ENCODE assay signal across 9 cellular contexts in genomic region chr11:34468209-34468841, GRCh38. TPM values are rescaled to one million over a fixed set of nuclear protein-coding genes. Genes with fewer than 3 reads are reported as not detected.
DNase-seq lines count a peak whose midpoint lies in the region; ATAC-seq, FAIRE-seq and TF ChIP-seq lines count a peak whose summit lies in the region.
"Had no signal": no experiment of that assay in that cellular context is flagged by ENCODE, and none has a peak within 500 bp of the region (broad histone marks: within the 10 kb centered on the region; RNA-seq: fewer than 3 reads in every experiment).

No MANE protein-coding gene starts in this region.

- intact Hi-C loops in activated B cell treated with CpG ODN at 0.5 μM for 24 hours (cut with micrococcal nuclease) (loop anchor here (1.0 to 10.0 kb wide), 5 partner anchors 30 to 471 kb away; partner anchors contain the start of gene CAT), tibial artery (cut with DNase I; ENCODE audit: low total_unique reads) (no loop called here)

- no peak overlapping the region for H3K27ac ChIP-seq in tibial artery

- FAIRE-seq in HTR-8/SVneo (lab: Jason Lieb, UNC), result no peak

- no peaks in the 10 kb centered on the region for H3K27me3 Mint-ChIP-seq in activated B cell treated with CpG ODN at 0.5 μM for 24 hours

- H3K27ac Mint-ChIP-seq in activated B cell treated with CpG ODN at 0.5 μM for 24 hours, result no peak overlapping the region

- no peaks in the 10 kb centered on the region for H3K4me1 Mint-ChIP-seq in activated B cell treated with CpG ODN at 0.5 μM for 24 hours

- peaks cover 90% of the 10 kb centered on the region for H3K36me3 Mint-ChIP-seq in activated B cell treated with CpG ODN at 0.5 μM for 24 hours (ENCODE audit: low read depth)

- H3K9me3 ChIP-seq in tibial artery, result peaks cover 4 to 18% (median 5%) of the 10 kb centered on the region in 3 donors

- no peaks in the 10 kb centered on the region for H3K4me1 ChIP-seq in tibial artery

- POLR2A ChIA-PET in activated B cell treated with CpG ODN at 0.5 μM for 24 hours (lab: Charles Lee), result no interaction called here

- no peak for TF ChIP-seq CTCF in activated B cell treated with CpG ODN at 0.5 μM for 24 hours (IDR thresholded peaks at IDR 0.05)
- TF ChIP-seq CTCF in fibroblast of mammary gland (conservative IDR thresholded peaks at IDR 0.05; ENCODE audit: control insufficient read depth, insufficient read depth, low read depth, low read length), result peak; percentile 72
- peak in 1 of 2 experiments; percentile 18 for TF ChIP-seq CTCF in tibial artery (IDR thresholded peaks at IDR 0.05)

- H3K36me3 ChIP-seq in tibial artery, result peaks cover 93 to 96% (median 94%) of the 10 kb centered on the region in 3 donors

- peaks cover 11% of the 10 kb centered on the region for H3K9me3 Mint-ChIP-seq in activated B cell treated with CpG ODN at 0.5 μM for 24 hours

- no peaks in the 10 kb centered on the region for H3K27me3 ChIP-seq in tibial artery

- ATAC-seq in activated B cell treated with CpG ODN at 0.5 μM for 24 hours (ENCODE audit: low read depth), result peak; percentile 66
- ATAC-seq in HG03520 (IDR thresholded peaks at IDR 0.05; ENCODE audit: unreplicated experiment), result no peak

- CTCF ChIA-PET in activated B cell treated with CpG ODN at 0.5 μM for 24 hours (lab: Charles Lee), result interaction anchor here (0.9 to 2.3 kb wide), 12 partner anchors 10 to 660 kb away, joined by 3 to 10 read pairs (median 6); no protein-coding TSS in a partner anchor

- DNase-seq in Daoy (ENCODE audit: low read depth), result peak; percentile 29
- DNase-seq in HTR-8/SVneo (ENCODE audit: insufficient read length, low spot score), result peak; percentile 22
- no peak for DNase-seq in activated B cell treated with CpG ODN at 0.5 μM for 24 hours
- peak; percentile 46 for DNase-seq in fibroblast of mammary gland (ENCODE audit: low read depth)
- peak; percentile 34 for DNase-seq in stimulated activated CD4-positive, alpha-beta T cell treated with anti-CD3 and anti-CD28 coated beads, Interleukin-1b, Interleukin-23, amount 100 ng/mL, for 48 hours
- DNase-seq in tibial artery, result no peak
- no peak for DNase-seq in anterior cingulate cortex (lab: John Stamatoyannopoulos, UW)

- H3K4me3 ChIP-seq in fibroblast of mammary gland (ENCODE audit: control insufficient read depth, low read depth, low read length), result no peak overlapping the region
- no peak overlapping the region for H3K4me3 ChIP-seq in tibial artery

- H3K4me3 Mint-ChIP-seq in activated B cell treated with CpG ODN at 0.5 μM for 24 hours, result no peak overlapping the region

RNA-seq across cellular contexts. Expression of gene CAT, which starts 29.6 kb away (rescaled TPM):
- total RNA-seq in Daoy (2014; rRNA removed; shearing (Covaris generic)), result 32.3 and 38.6 TPM in 2 replicates
- 79.8 and 81.2 TPM in 2 replicates for total RNA-seq in activated B cell treated with CpG ODN at 0.5 μM for 24 hours

RNA-seq across cellular contexts. Expression of gene ELF5, which starts 45.3 kb away (rescaled TPM):
- total RNA-seq in Daoy (2014; rRNA removed; shearing (Covaris generic)), result not detected in 2 replicates
- total RNA-seq in activated B cell treated with CpG ODN at 0.5 μM for 24 hours, result not detected in 2 replicates
- total RNA-seq: T-helper 1 cell treated with Interleukin-12 subunit alpha and Interleukin-12 subunit beta and Interleukin-4 antibody, amounts not matched to agents 30 ng/mL and 1 ng/mL, for 36 hours had no signal

Comparison
In these comparisons a context has a peak if more than half of its experiments do, and no peak if none do; other contexts are left out.
1. DNase-seq: peak in Daoy (single experiment), HTR-8/SVneo (single experiment), fibroblast of mammary gland (single experiment) and stimulated activated CD4-positive, alpha-beta T cell treated with anti-CD3 and anti-CD28 coated beads, Interleukin-1b, Interleukin-23, amount 100 ng/mL, for 48 hours (single experiment); none in activated B cell treated with CpG ODN at 0.5 μM for 24 hours (single experiment), tibial artery (0 of 2) and anterior cingulate cortex (0 of 58).